In genomic region chr19:55913643-55914268, GRCh38 we compare ENCODE assay signal across 15 cellular contexts. TPM values are rescaled to one million over a fixed set of nuclear protein-coding genes. Genes with fewer than 3 reads are reported as not detected.
DNase-seq lines count a peak whose midpoint lies in the region; ATAC-seq, FAIRE-seq and TF ChIP-seq lines count a peak whose summit lies in the region.
"Had no signal": no experiment of that assay in that cellular context is flagged by ENCODE, and none has a peak within 500 bp of the region (broad histone marks: within the 10 kb centered on the region; RNA-seq: fewer than 3 reads in every experiment).

No MANE protein-coding gene starts in this region.

- H3K27me3 Mint-ChIP-seq in stimulated activated naive CD8-positive, alpha-beta T cell treated with anti-CD3 and anti-CD28 coated beads, Interleukin-15, amount 100 ng/mL, for 72 hours = peaks cover 9% of the 10 kb centered on the region

- H3K27ac ChIP-seq in OCI-LY1 (ENCODE audit: low read depth, low read length, poor library complexity, severe bottlenecking) = no peak overlapping the region
- H3K27ac ChIP-seq: cardiac muscle cell, stomach had no signal

- H3K9ac ChIP-seq in OCI-LY1 (ENCODE audit: low read length) = no peak overlapping the region

- H3K4me3 ChIP-seq in OCI-LY1 (ENCODE audit: low read depth, low read length, poor library complexity, severe bottlenecking) = no peak overlapping the region
- H3K4me3 ChIP-seq: cardiac muscle cell, stomach had no signal

- H3K9me2 ChIP-seq in OCI-LY1 (ENCODE audit: low read depth, low read length) = no peaks in the 10 kb centered on the region

- H3K79me2 ChIP-seq in OCI-LY1 (ENCODE audit: insufficient read depth, low read length) = no peaks in the 10 kb centered on the region

- TF ChIP-seq POLR2A in H54 (IDR thresholded peaks at IDR 0.05; ENCODE audit: low read depth, low read length) = no peak

- H3K4me1 Mint-ChIP-seq in stimulated activated naive CD8-positive, alpha-beta T cell treated with anti-CD3 and anti-CD28 coated beads, Interleukin-15, amount 100 ng/mL, for 72 hours = no peaks in the 10 kb centered on the region

- H4K20me1 ChIP-seq in OCI-LY1 (ENCODE audit: insufficient read depth, low read length) = no peaks in the 10 kb centered on the region

- H3K27ac Mint-ChIP-seq in stimulated activated naive CD8-positive, alpha-beta T cell treated with anti-CD3 and anti-CD28 coated beads, Interleukin-15, amount 100 ng/mL, for 72 hours = no peak overlapping the region

- no peak for ATAC-seq in stimulated activated naive CD8-positive, alpha-beta T cell treated with anti-CD3 and anti-CD28 coated beads, Interleukin-15, amount 100 ng/mL, for 72 hours

- no peak overlapping the region for H3K4me2 ChIP-seq in OCI-LY1 (ENCODE audit: low read length)

- no peak for DNase-seq in D721Med (ENCODE audit: insufficient read length, low spot score)
- peak; percentile 49 for DNase-seq in H54 (ENCODE audit: insufficient read length, low spot score)
- peak; percentile 52 for DNase-seq in germinal center (ENCODE audit: low spot score)
- no peak for DNase-seq in activated gamma-delta T cell (lab: John Stamatoyannopoulos, UW)
- no peak for DNase-seq in occipital lobe (lab: John Stamatoyannopoulos, UW)
- no peak for DNase-seq in stimulated activated naive CD8-positive, alpha-beta T cell treated with anti-CD3 and anti-CD28 coated beads, Interleukin-15, amount 100 ng/mL, for 72 hours
- DNase-seq: DMS53; hippocampal formation; mesenchymal stem cell; NCI-H2029 treated with DMSO at 0.1 percent for 48 hours; posterior cingulate gyrus; stimulated activated CD4-positive, alpha-beta T cell treated with anti-CD3 and anti-CD28 coated beads, Interleukin-4, amount 100 ng/mL, for 4 hours; stomach had no signal

- no peaks in the 10 kb centered on the region for H3F3A ChIP-seq in OCI-LY1 (ENCODE audit: insufficient read depth, low read length)

- no peaks in the 10 kb centered on the region for H3K36me3 ChIP-seq in OCI-LY1 (ENCODE audit: insufficient read depth, low read length)
- H3K36me3 ChIP-seq: cardiac muscle cell, stomach had no signal

- FAIRE-seq in D721Med (lab: Jason Lieb, UNC) = no peak
- FAIRE-seq in H54 (lab: Jason Lieb, UNC) = no peak

- H3K9me3 Mint-ChIP-seq in stimulated activated naive CD8-positive, alpha-beta T cell treated with anti-CD3 and anti-CD28 coated beads, Interleukin-15, amount 100 ng/mL, for 72 hours = peaks cover 28 to 51% of the 10 kb centered on the region in 2 donors

- H3K9me3 ChIP-seq in OCI-LY1 (ENCODE audit: low read length) = no peaks in the 10 kb centered on the region

- H3K4me3 Mint-ChIP-seq in stimulated activated naive CD8-positive, alpha-beta T cell treated with anti-CD3 and anti-CD28 coated beads, Interleukin-15, amount 100 ng/mL, for 72 hours = no peak overlapping the region

- no peak overlapping the region for H2AFZ ChIP-seq in OCI-LY1 (ENCODE audit: low read length)

- H3K4me1 ChIP-seq in OCI-LY1 (ENCODE audit: insufficient read depth, low read length, severe bottlenecking) = no peaks in the 10 kb centered on the region
- H3K4me1 ChIP-seq: stomach had no signal

- H3K27me3 ChIP-seq in OCI-LY1 (ENCODE audit: insufficient read depth, low read length) = no peaks in the 10 kb centered on the region
- H3K27me3 ChIP-seq: cardiac muscle cell had no signal

- peak; percentile 37 for TF ChIP-seq CTCF in D721Med (IDR thresholded peaks at IDR 0.05; ENCODE audit: insufficient read depth, missing control alignments)
- peak; percentile 60 for TF ChIP-seq CTCF in OCI-LY1 (IDR thresholded peaks at IDR 0.05; ENCODE audit: low read length)

RNA-seq across cellular contexts. Expression of gene NLRP13, which starts 18.4 kb away (rescaled TPM):
- total RNA-seq in occipital lobe = not detected
- total RNA-seq: cardiac muscle cell, stomach had no signal

RNA-seq across cellular contexts. Expression of gene NLRP8, which starts 33.9 kb away (rescaled TPM):
- total RNA-seq in occipital lobe = not detected
- total RNA-seq: cardiac muscle cell, stomach had no signal

Comparison
In these comparisons a context has a peak if more than half of its experiments do, and no peak if none do; other contexts are left out.
1. DNase-seq: peak in H54 (single experiment) and germinal center (single experiment); none in D721Med (single experiment), activated gamma-delta T cell (single experiment), occipital lobe (single experiment) and stimulated activated naive CD8-positive, alpha-beta T cell treated with anti-CD3 and anti-CD28 coated beads, Interleukin-15, amount 100 ng/mL, for 72 hours (0 of 2).